26 cellular contexts compared by ENCODE assay signal in genomic region chr7:47529826-47530555, GRCh38. TPM values are rescaled to one million over a fixed set of nuclear protein-coding genes. Genes with fewer than 3 reads are reported as not detected.
DNase-seq lines count a peak whose midpoint lies in the region; ATAC-seq, FAIRE-seq and TF ChIP-seq lines count a peak whose summit lies in the region.
"Had no signal": no experiment of that assay in that cellular context is flagged by ENCODE, and none has a peak within 500 bp of the region (broad histone marks: within the 10 kb centered on the region; RNA-seq: fewer than 3 reads in every experiment).

No MANE protein-coding gene starts in this region.

- CTCF ChIA-PET in K562 (lab: Yijun Ruan, JAX; ENCODE audit: low intra/inter-chr PET ratio), result no interaction called here

- no peaks in the 10 kb centered on the region for H4K20me1 ChIP-seq in Karpas-422 (ENCODE audit: insufficient read depth, low read depth, low read length)
- H4K20me1 ChIP-seq in K562 (replicated peaks; ENCODE audit: control insufficient read depth, insufficient read depth, low read length), result no peaks in the 10 kb centered on the region

- TF ChIP-seq CTCF in K562 (IDR thresholded peaks at IDR 0.05 in 2 of 3, conservative IDR thresholded peaks at IDR 0.05 in 1 of 3; ENCODE audit: insufficient read depth in 2 of 3, low read depth in 1 of 3, low read length in 3 of 3) (no peak), liver (IDR thresholded peaks at IDR 0.05; ENCODE audit: low read depth, low read length, missing input control) (no peak)

- H3K4me1 ChIP-seq in Karpas-422 (ENCODE audit: low read length), result peaks cover 22% of the 10 kb centered on the region
- no peaks in the 10 kb centered on the region for H3K4me1 ChIP-seq in K562 (replicated peaks in 1 of 2; ENCODE audit: control insufficient read depth in 2 of 2, insufficient read depth in 2 of 2, low read length in 2 of 2)
- peaks cover 1 to 32% (median 17%) of the 10 kb centered on the region in 4 donors for H3K4me1 ChIP-seq in liver (ENCODE audit: control insufficient read depth in 4 of 4, insufficient read depth in 4 of 4, low read length in 3 of 4)
- H3K4me1 ChIP-seq: BE2C had no signal

- no peak for TF ChIP-seq POLR2A in K562 (conservative IDR thresholded peaks at IDR 0.05)

- no peak for FAIRE-seq in K562 (lab: Jason Lieb, UNC)
- FAIRE-seq: GM12878 had no signal

- H3K79me2 ChIP-seq in Karpas-422 (ENCODE audit: low read length), result peaks cover 64% of the 10 kb centered on the region
- no peaks in the 10 kb centered on the region for H3K79me2 ChIP-seq in K562 (ENCODE audit: control insufficient read depth, insufficient read depth, low read length)

- H3K27ac ChIP-seq in Karpas-422 (ENCODE audit: low read length), result peak overlapping the region; percentile 40
- no peak overlapping the region for H3K27ac ChIP-seq in K562 (ENCODE audit: extremely low read depth, low read depth, low read length)
- peak overlapping the region; percentile 69 to 77 for H3K27ac ChIP-seq in liver (ENCODE audit: low read depth in 1 of 2, low read length in 2 of 2)
- H3K27ac ChIP-seq: SJCRH30 had no signal

- H3K9me2 ChIP-seq in Karpas-422 (replicated peaks; ENCODE audit: insufficient read depth, low read length), result no peaks in the 10 kb centered on the region

- in situ Hi-C loops in K562 (cut with MboI), result no loop called here

- H3K9ac ChIP-seq in Karpas-422 (ENCODE audit: low read length) (no peak overlapping the region), K562 (ENCODE audit: insufficient read depth in 1 of 2, low read depth in 2 of 2, low read length in 2 of 2) (no peak overlapping the region), liver (ENCODE audit: low read depth in 1 of 2, low read length in 2 of 2) (no peak overlapping the region)

- H3K4me2 ChIP-seq in Karpas-422 (ENCODE audit: low read depth, low read length, poor library complexity, severe bottlenecking), result no peak overlapping the region
- H3K4me2 ChIP-seq in K562 (ENCODE audit: insufficient read depth, low read length), result no peak overlapping the region
- H3K4me2 ChIP-seq: GM23338 had no signal

- POLR2A ChIA-PET in K562 (lab: Yijun Ruan, JAX), result no interaction called here

- H2AFZ ChIP-seq in Karpas-422 (ENCODE audit: low read length), result no peak overlapping the region
- no peak overlapping the region for H2AFZ ChIP-seq in K562 (ENCODE audit: low read depth, low read length)
- H2AFZ ChIP-seq: GM23338 had no signal

- TF ChIP-seq EP300 in K562 (IDR thresholded peaks at IDR 0.05; ENCODE audit: low read length), result no peak

- DNase-seq in Karpas-422 (no peak), K562 (ENCODE audit: extremely low read depth in 1 of 4, low spot score in 3 of 4) (no peak), CD1c-positive myeloid dendritic cell (ENCODE audit: extremely low spot score) (no peak), NCI-H1092 (lab: John Stamatoyannopoulos, UW) (no peak), middle frontal gyrus (ENCODE audit: extremely low spot score, low spot score) (no peak)
- DNase-seq: BE2C, DMS153, GDM1, HCEC 1CT, MM.1S, NCI-H1417, NCI-H1694 treated with DMSO at 0.1 percent for 48 hours, NCI-H2081 treated with DMSO at 0.1 percent for 48 hours, NCI-H2171, NCI-H226, NCI-H510A, NCI-H69, OCI-M1, SJCRH30, T-helper 17 cell had no signal

- ATAC-seq in K562 (no peak), HG02798 (IDR thresholded peaks at IDR 0.05; ENCODE audit: poor library complexity, unreplicated experiment) (no peak)
- ATAC-seq: GM12878, GM23338, Right ventricle myocardium inferior, SK-N-SH treated with all-trans-retinoic acid at 6 μM for 48 hours, T-helper 17 cell had no signal

- intact Hi-C loops in K562 (cut with micrococcal nuclease), result no loop called here

- H3K4me3 ChIP-seq in Karpas-422 (ENCODE audit: low read length), result no peak overlapping the region
- H3K4me3 ChIP-seq in K562, result no peak overlapping the region
- no peak overlapping the region for H3K4me3 ChIP-seq in liver (ENCODE audit: low read depth in 1 of 3, low read length in 3 of 3)
- H3K4me3 ChIP-seq: GM12878, GM23338, SJCRH30 had no signal

- no peaks in the 10 kb centered on the region for H3K9me3 ChIP-seq in Karpas-422 (ENCODE audit: low read length)
- H3K9me3 ChIP-seq in K562 (replicated peaks; ENCODE audit: control insufficient read depth, insufficient read depth, low read depth, low read length), result no peaks in the 10 kb centered on the region
- no peaks in the 10 kb centered on the region for H3K9me3 ChIP-seq in liver (ENCODE audit: control insufficient read depth in 4 of 4, low read length in 3 of 4)
- H3K9me3 ChIP-seq: BE2C had no signal

- TF ChIP-seq RAD21 in K562 (CRISPR knock-in tag; conservative IDR thresholded peaks at IDR 0.05 in 1 of 2, IDR thresholded peaks at IDR 0.05 in 1 of 2) (no peak), liver (IDR thresholded peaks at IDR 0.05) (no peak)

- H3K9me1 ChIP-seq in K562 (ENCODE audit: control insufficient read depth, insufficient read depth, low read length), result no peaks in the 10 kb centered on the region

- no peaks in the 10 kb centered on the region for H3K27me3 ChIP-seq in Karpas-422 (ENCODE audit: low read length)
- H3K27me3 ChIP-seq in K562 (ENCODE audit: control insufficient read depth in 2 of 2, insufficient read depth in 2 of 2, low read length in 2 of 2), result peaks cover 6 to 33% of the 10 kb centered on the region in 2 experiments; a peak in 4 of 5 replicates
- no peaks in the 10 kb centered on the region for H3K27me3 ChIP-seq in liver (ENCODE audit: control insufficient read depth in 4 of 4, insufficient read depth in 4 of 4, low read length in 3 of 4)
- H3K27me3 ChIP-seq: BE2C, SJCRH30 had no signal

- no TSS peak for BruUV-seq in K562 (replicated peaks; lab: Mats Ljungman, UMichigan)

- WGBS in K562 (ENCODE audit: insufficient coverage, low coverage, missing lambda C conversion rate), result 0% methylated on average over 6 of the region's 6 CpGs
- WGBS in liver, result 55% methylated on average over 6 of the region's 6 CpGs

- H3K36me3 ChIP-seq in Karpas-422 (ENCODE audit: insufficient read depth, low read length) (peaks cover 14% of the 10 kb centered on the region), K562 (ENCODE audit: control insufficient read depth, insufficient read depth, low read length) (no peaks in the 10 kb centered on the region), liver (ENCODE audit: control insufficient read depth in 4 of 4, insufficient read depth in 3 of 4, low read depth in 1 of 4, low read length in 3 of 4) (peaks cover 2 to 18% (median 12%) of the 10 kb centered on the region in 4 donors)
- H3K36me3 ChIP-seq: BE2C had no signal

TF ChIP-seq in K562, 482 proteins besides CTCF, POLR2A, EP300 and RAD21 (continues in another document):
- TF ChIP-seq, protein P1, sequence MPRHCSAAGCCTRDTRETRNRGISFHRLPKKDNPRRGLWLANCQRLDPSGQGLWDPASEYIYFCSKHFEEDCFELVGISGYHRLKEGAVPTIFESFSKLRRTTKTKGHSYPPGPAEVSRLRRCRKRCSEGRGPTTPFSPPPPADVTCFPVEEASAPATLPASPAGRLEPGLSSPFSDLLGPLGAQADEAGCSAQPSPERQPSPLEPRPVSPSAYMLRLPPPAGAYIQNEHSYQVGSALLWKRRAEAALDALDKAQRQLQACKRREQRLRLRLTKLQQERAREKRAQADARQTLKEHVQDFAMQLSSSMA (CRISPR knock-in tag; IDR thresholded peaks at IDR 0.05), result no peak
- no peak for TF ChIP-seq CXXC5 (CRISPR knock-in tag; IDR thresholded peaks at IDR 0.05)
- no peak for TF ChIP-seq CBX8 (IDR thresholded peaks at IDR 0.05; ENCODE audit: borderline replicate concordance, extremely low read depth, low read depth, low read length, poor library complexity, severe bottlenecking)
- no peak for TF ChIP-seq PHTF2 (CRISPR knock-in tag; IDR thresholded peaks at IDR 0.05)
- no peak for TF ChIP-seq PRMT5 (CRISPR knock-in tag; IDR thresholded peaks at IDR 0.05)
- TF ChIP-seq ADNP (tag; IDR thresholded peaks at IDR 0.05), result no peak

TF ChIP-seq in liver, 16 proteins besides CTCF, POLR2A, EP300 and RAD21 (continues in another document):
- TF ChIP-seq YY1 (IDR thresholded peaks at IDR 0.05), result no peak
- no peak for TF ChIP-seq EGR1 (IDR thresholded peaks at IDR 0.05; ENCODE audit: low read depth in 2 of 2)
- TF ChIP-seq HNF4A (conservative IDR thresholded peaks at IDR 0.05), result no peak
- peak in 1 of 2 donors; percentile 15 for TF ChIP-seq JUND (IDR thresholded peaks at IDR 0.05)
- no peak for TF ChIP-seq SP1 (IDR thresholded peaks at IDR 0.05)
- no peak for TF ChIP-seq TAF1 (conservative IDR thresholded peaks at IDR 0.05)
- TF ChIP-seq NR2F2 (IDR thresholded peaks at IDR 0.05), result no peak
- no peak for TF ChIP-seq MAX (IDR thresholded peaks at IDR 0.05)
- peak; percentile 46 for TF ChIP-seq FOXA2 (IDR thresholded peaks at IDR 0.05)

RNA-seq across cellular contexts. Expression of gene TNS3, which starts 51.9 kb away (rescaled TPM):
- 56.6 and 60.5 TPM in 2 replicates for total RNA-seq in Karpas-422 (2014; rRNA removed; shearing (Covaris generic); ENCODE audit: low replicate concordance)
- not detected in 2 replicates for total RNA-seq in K562 (2011; cell fraction: chromatin; rRNA removed; ENCODE audit: low replicate concordance)
- total RNA-seq in K562 (2011; cell fraction: nucleolus; rRNA removed), result under 0.01 TPM in 1 of 2 replicates, not detected in the other
- total RNA-seq in K562 (2011; cell fraction: nucleoplasm; rRNA removed), result not detected in 2 replicates
- total RNA-seq in K562 (2014; rRNA removed), result not detected in 2 replicates
- total RNA-seq in K562 (2014; rRNA removed; fragmentation: Illumina TruSeq; extraction: Trizol), result not detected in 2 replicates
- 0.04 TPM in 1 of 2 replicates, not detected in the other for total RNA-seq in K562 (2015; rRNA removed; fragmentation: Illumina TruSeq; extraction: Trizol)
- total RNA-seq in K562 (2021), result 0.20 and 0.47 TPM in 2 replicates
- polyA plus RNA-seq in K562 (2011; rRNA removed), result not detected in 2 replicates
- not detected in 2 replicates for polyA plus RNA-seq in K562 (2011; cell fraction: cytosol; rRNA removed)
- polyA plus RNA-seq in K562 (2011; cell fraction: nucleus; rRNA removed), result 0.04 TPM in 1 of 2 replicates, not detected in the other
- 0.03 and 0.36 TPM in 2 replicates for polyA plus RNA-seq in K562 (2012)
- not detected in 2 replicates for polyA plus RNA-seq in K562 (2014; fragmentation: Illumina TruSeq; extraction: Trizol)
- not detected for polyA plus RNA-seq in K562 (2014; fragmentation: Nextera tagmentation; extraction: Ambion mirVana)
- polyA plus RNA-seq in K562 (2014; rRNA removed), result not detected in 2 replicates
- 0.18 TPM in 1 of 2 replicates, not detected in the other for polyA minus RNA-seq in K562 (2011; rRNA and poly(A)+ RNA removed)
- polyA minus RNA-seq in K562 (2011; cell fraction: cytosol; rRNA and poly(A)+ RNA removed), result 0.27 TPM in 1 of 2 replicates, not detected in the other
- under 0.01 and 0.22 TPM in 2 replicates for polyA minus RNA-seq in K562 (2011; cell fraction: nucleus; rRNA and poly(A)+ RNA removed)
- 100 to 1,000 TPM in 1 of 2 donors, 10 to 100 TPM in 1; 27.8 to 100 TPM for total RNA-seq in liver
- 10 to 100 TPM; 16.8 to 31.2 TPM for polyA plus RNA-seq in liver

Comparison
In these comparisons a context has a peak if more than half of its experiments do, and no peak if none do; other contexts are left out.
1. RNA of gene TNS3, which starts 51.9 kb away (total RNA-seq): 27.8 to 100 TPM in liver and 56.6 to 60.5 TPM in Karpas-422; under 0.01 to 0.47 TPM in K562; every median in the first group is over 10 times any median in the second.